In the genomic region with DNA sequence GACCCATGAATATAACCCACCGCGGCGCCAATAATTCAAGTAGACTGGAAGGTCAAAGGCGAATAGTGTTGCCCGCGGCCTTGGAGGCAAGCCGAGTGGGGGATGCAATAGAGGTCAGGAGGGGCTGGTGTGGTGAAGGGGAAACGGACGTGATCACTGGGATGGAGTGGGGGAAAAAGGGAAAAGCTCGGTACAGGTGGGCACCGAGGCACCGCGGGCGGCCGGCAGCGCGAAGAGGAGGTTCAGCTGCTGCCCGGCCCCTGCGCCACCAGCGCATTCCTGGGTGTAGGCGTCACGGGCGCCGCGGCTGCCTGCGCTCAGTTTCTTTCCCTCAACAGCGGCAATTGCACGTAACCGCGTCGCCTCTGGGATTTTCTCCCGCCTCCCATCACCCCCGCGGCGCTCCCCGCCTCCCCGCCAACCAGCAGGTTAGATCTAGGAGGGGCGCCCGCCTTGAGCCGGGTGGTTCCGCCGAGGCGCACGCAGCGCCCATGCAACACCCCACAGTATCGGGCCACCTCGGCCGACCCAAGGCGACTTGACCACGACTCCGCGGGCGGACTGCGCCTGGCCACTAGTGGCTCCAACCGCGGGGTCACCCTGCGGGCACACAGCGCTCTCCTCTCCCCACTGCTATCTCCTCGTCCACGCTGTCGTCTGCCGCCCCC, we compare ENCODE assay signal across 1 cellular context.
TF ChIP-seq lines count a peak whose summit lies in the region.

No MANE protein-coding gene starts in this region.

TF ChIP-seq in HEK293, 187 proteins besides CTCF, POLR2A, EP300 and RAD21 (continued from another document and continues in another):
- TF ChIP-seq, protein P1, sequence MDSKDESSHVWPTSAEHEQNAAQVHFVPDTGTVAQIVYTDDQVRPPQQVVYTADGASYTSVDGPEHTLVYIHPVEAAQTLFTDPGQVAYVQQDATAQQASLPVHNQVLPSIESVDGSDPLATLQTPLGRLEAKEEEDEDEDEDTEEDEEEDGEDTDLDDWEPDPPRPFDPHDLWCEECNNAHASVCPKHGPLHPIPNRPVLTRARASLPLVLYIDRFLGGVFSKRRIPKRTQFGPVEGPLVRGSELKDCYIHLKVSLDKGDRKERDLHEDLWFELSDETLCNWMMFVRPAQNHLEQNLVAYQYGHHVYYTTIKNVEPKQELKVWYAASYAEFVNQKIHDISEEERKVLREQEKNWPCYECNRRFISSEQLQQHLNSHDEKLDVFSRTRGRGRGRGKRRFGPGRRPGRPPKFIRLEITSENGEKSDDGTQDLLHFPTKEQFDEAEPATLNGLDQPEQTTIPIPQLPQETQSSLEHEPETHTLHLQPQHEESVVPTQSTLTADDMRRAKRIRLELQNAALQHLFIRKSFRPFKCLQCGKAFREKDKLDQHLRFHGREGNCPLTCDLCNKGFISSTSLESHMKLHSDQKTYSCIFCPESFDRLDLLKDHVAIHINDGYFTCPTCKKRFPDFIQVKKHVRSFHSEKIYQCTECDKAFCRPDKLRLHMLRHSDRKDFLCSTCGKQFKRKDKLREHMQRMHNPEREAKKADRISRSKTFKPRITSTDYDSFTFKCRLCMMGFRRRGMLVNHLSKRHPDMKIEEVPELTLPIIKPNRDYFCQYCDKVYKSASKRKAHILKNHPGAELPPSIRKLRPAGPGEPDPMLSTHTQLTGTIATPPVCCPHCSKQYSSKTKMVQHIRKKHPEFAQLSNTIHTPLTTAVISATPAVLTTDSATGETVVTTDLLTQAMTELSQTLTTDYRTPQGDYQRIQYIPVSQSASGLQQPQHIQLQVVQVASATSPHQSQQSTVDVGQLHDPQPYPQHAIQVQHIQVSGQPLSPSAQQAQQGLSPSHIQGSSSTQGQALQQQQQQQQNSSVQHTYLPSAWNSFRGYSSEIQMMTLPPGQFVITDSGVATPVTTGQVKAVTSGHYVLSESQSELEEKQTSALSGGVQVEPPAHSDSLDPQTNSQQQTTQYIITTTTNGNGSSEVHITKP (tag by site-specific recombination; IDR thresholded peaks at IDR 0.05) = peak; percentile 92
- TF ChIP-seq ZNF629 (tag by site-specific recombination; IDR thresholded peaks at IDR 0.05) (peak; percentile 59; the same call in 1 of the 2 replicates), ZFHX2 (tag by site-specific recombination; conservative IDR thresholded peaks at IDR 0.05) (peak; percentile 78), GLIS1 (tag by site-specific recombination; IDR thresholded peaks at IDR 0.05) (peak; percentile 84), ZBTB20 (tag by site-specific recombination; IDR thresholded peaks at IDR 0.05) (peak; percentile 38; the same call in 1 of the 2 replicates), GLIS2 (tag by site-specific recombination; IDR thresholded peaks at IDR 0.05) (peak; percentile 89), ZNF341 (tag by site-specific recombination; IDR thresholded peaks at IDR 0.05; ENCODE audit: low read depth) (peak; percentile 92), KLF16 (tag by site-specific recombination; IDR thresholded peaks at IDR 0.05) (0 out of 2 replicates have a peak, but pooled peaks have one; percentile 51), KLF9 (tag by site-specific recombination; IDR thresholded peaks at IDR 0.05; ENCODE audit: low read depth) (peak; percentile 58; the same call in 1 of the 2 replicates), SP3 (tag by site-specific recombination; IDR thresholded peaks at IDR 0.05) (no peak; the same call in 1 of the 2 replicates), KLF8 (tag by site-specific recombination; IDR thresholded peaks at IDR 0.05) (peak; percentile 65; the same call in 1 of the 2 replicates), ZNF837 (tag by site-specific recombination; IDR thresholded peaks at IDR 0.05) (0 out of 2 replicates have a peak, but pooled peaks have one; percentile 18), ZEB2 (tag by site-specific recombination; IDR thresholded peaks at IDR 0.05) (peak; percentile 85), GLI4 (tag by site-specific recombination; IDR thresholded peaks at IDR 0.05) (no peak), ZNF114 (tag by site-specific recombination; IDR thresholded peaks at IDR 0.05) (no peak), KLF1 (tag by site-specific recombination; IDR thresholded peaks at IDR 0.05) (0 out of 2 replicates have a peak, but pooled peaks have one; percentile 37), HOXD13 (CRISPR knock-in tag; IDR thresholded peaks at IDR 0.05; ENCODE audit: borderline replicate concordance) (0 out of 2 replicates have a peak, but pooled peaks have one; percentile 60), ZNF423 (tag by site-specific recombination; IDR thresholded peaks at IDR 0.05) (peak; percentile 80; the same call in 1 of the 2 replicates), EGR2 (tag by site-specific recombination; IDR thresholded peaks at IDR 0.05; ENCODE audit: low read depth) (peak; percentile 72), ZNF76 (tag by site-specific recombination; IDR thresholded peaks at IDR 0.05; ENCODE audit: borderline replicate concordance, low read depth) (peak; percentile 72; the same call in 1 of the 2 replicates), SP2 (tag by site-specific recombination; IDR thresholded peaks at IDR 0.05) (peak; percentile 86), ZNF600 (tag by site-specific recombination; IDR thresholded peaks at IDR 0.05) (0 out of 2 replicates have a peak, but pooled peaks have one; percentile 13), ZNF10 (tag by site-specific recombination; IDR thresholded peaks at IDR 0.05) (peak; percentile 41; the same call in 1 of the 2 replicates), ZNF366 (tag by site-specific recombination; conservative IDR thresholded peaks at IDR 0.05) (peak; percentile 20), SP7 (tag by site-specific recombination; IDR thresholded peaks at IDR 0.05) (peak; percentile 64; the same call in 1 of the 2 replicates), ZNF2 (tag by site-specific recombination; IDR thresholded peaks at IDR 0.05) (peak; percentile 18; the same call in 1 of the 2 replicates)
- TF ChIP-seq, protein P2, sequence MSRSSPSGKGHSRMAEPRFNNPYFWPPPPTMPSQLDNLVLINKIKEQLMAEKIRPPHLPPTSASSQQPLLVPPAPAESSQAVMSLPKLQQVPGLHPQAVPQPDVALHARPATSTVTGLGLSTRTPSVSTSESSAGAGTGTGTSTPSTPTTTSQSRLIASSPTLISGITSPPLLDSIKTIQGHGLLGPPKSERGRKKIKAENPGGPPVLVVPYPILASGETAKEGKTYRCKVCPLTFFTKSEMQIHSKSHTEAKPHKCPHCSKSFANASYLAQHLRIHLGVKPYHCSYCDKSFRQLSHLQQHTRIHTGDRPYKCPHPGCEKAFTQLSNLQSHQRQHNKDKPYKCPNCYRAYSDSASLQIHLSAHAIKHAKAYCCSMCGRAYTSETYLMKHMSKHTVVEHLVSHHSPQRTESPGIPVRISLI (tag by site-specific recombination; IDR thresholded peaks at IDR 0.05) = no peak
- TF ChIP-seq, protein P3, sequence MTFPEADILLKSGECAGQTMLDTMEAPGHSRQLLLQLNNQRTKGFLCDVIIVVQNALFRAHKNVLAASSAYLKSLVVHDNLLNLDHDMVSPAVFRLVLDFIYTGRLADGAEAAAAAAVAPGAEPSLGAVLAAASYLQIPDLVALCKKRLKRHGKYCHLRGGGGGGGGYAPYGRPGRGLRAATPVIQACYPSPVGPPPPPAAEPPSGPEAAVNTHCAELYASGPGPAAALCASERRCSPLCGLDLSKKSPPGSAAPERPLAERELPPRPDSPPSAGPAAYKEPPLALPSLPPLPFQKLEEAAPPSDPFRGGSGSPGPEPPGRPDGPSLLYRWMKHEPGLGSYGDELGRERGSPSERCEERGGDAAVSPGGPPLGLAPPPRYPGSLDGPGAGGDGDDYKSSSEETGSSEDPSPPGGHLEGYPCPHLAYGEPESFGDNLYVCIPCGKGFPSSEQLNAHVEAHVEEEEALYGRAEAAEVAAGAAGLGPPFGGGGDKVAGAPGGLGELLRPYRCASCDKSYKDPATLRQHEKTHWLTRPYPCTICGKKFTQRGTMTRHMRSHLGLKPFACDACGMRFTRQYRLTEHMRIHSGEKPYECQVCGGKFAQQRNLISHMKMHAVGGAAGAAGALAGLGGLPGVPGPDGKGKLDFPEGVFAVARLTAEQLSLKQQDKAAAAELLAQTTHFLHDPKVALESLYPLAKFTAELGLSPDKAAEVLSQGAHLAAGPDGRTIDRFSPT (tag by site-specific recombination; IDR thresholded peaks at IDR 0.05) = peak; percentile 83
- TF ChIP-seq, protein P4, sequence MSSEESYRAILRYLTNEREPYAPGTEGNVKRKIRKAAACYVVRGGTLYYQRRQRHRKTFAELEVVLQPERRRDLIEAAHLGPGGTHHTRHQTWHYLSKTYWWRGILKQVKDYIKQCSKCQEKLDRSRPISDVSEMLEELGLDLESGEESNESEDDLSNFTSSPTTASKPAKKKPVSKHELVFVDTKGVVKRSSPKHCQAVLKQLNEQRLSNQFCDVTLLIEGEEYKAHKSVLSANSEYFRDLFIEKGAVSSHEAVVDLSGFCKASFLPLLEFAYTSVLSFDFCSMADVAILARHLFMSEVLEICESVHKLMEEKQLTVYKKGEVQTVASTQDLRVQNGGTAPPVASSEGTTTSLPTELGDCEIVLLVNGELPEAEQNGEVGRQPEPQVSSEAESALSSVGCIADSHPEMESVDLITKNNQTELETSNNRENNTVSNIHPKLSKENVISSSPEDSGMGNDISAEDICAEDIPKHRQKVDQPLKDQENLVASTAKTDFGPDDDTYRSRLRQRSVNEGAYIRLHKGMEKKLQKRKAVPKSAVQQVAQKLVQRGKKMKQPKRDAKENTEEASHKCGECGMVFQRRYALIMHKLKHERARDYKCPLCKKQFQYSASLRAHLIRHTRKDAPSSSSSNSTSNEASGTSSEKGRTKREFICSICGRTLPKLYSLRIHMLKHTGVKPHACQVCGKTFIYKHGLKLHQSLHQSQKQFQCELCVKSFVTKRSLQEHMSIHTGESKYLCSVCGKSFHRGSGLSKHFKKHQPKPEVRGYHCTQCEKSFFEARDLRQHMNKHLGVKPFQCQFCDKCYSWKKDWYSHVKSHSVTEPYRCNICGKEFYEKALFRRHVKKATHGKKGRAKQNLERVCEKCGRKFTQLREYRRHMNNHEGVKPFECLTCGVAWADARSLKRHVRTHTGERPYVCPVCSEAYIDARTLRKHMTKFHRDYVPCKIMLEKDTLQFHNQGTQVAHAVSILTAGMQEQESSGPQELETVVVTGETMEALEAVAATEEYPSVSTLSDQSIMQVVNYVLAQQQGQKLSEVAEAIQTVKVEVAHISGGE (tag by site-specific recombination; conservative IDR thresholded peaks at IDR 0.05; ENCODE audit: low read depth) = 0 out of 2 replicates have a peak, but pooled peaks have one; percentile 11
- TF ChIP-seq, protein P5, sequence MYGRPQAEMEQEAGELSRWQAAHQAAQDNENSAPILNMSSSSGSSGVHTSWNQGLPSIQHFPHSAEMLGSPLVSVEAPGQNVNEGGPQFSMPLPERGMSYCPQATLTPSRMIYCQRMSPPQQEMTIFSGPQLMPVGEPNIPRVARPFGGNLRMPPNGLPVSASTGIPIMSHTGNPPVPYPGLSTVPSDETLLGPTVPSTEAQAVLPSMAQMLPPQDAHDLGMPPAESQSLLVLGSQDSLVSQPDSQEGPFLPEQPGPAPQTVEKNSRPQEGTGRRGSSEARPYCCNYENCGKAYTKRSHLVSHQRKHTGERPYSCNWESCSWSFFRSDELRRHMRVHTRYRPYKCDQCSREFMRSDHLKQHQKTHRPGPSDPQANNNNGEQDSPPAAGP (tag by site-specific recombination; IDR thresholded peaks at IDR 0.05) = peak; percentile 70; the same call in 1 of the 2 replicates
- TF ChIP-seq, protein P6, sequence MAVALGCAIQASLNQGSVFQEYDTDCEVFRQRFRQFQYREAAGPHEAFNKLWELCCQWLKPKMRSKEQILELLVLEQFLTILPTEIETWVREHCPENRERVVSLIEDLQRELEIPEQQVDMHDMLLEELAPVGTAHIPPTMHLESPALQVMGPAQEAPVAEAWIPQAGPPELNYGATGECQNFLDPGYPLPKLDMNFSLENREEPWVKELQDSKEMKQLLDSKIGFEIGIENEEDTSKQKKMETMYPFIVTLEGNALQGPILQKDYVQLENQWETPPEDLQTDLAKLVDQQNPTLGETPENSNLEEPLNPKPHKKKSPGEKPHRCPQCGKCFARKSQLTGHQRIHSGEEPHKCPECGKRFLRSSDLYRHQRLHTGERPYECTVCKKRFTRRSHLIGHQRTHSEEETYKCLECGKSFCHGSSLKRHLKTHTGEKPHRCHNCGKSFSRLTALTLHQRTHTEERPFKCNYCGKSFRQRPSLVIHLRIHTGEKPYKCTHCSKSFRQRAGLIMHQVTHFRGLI (tag by site-specific recombination; IDR thresholded peaks at IDR 0.05) = peak; percentile 48; the same call in 1 of the 2 replicates
- TF ChIP-seq, protein P7, sequence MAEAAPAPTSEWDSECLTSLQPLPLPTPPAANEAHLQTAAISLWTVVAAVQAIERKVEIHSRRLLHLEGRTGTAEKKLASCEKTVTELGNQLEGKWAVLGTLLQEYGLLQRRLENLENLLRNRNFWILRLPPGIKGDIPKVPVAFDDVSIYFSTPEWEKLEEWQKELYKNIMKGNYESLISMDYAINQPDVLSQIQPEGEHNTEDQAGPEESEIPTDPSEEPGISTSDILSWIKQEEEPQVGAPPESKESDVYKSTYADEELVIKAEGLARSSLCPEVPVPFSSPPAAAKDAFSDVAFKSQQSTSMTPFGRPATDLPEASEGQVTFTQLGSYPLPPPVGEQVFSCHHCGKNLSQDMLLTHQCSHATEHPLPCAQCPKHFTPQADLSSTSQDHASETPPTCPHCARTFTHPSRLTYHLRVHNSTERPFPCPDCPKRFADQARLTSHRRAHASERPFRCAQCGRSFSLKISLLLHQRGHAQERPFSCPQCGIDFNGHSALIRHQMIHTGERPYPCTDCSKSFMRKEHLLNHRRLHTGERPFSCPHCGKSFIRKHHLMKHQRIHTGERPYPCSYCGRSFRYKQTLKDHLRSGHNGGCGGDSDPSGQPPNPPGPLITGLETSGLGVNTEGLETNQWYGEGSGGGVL (tag by site-specific recombination; IDR thresholded peaks at IDR 0.05) = peak; percentile 38; the same call in 1 of the 2 replicates
- TF ChIP-seq, protein P8, sequence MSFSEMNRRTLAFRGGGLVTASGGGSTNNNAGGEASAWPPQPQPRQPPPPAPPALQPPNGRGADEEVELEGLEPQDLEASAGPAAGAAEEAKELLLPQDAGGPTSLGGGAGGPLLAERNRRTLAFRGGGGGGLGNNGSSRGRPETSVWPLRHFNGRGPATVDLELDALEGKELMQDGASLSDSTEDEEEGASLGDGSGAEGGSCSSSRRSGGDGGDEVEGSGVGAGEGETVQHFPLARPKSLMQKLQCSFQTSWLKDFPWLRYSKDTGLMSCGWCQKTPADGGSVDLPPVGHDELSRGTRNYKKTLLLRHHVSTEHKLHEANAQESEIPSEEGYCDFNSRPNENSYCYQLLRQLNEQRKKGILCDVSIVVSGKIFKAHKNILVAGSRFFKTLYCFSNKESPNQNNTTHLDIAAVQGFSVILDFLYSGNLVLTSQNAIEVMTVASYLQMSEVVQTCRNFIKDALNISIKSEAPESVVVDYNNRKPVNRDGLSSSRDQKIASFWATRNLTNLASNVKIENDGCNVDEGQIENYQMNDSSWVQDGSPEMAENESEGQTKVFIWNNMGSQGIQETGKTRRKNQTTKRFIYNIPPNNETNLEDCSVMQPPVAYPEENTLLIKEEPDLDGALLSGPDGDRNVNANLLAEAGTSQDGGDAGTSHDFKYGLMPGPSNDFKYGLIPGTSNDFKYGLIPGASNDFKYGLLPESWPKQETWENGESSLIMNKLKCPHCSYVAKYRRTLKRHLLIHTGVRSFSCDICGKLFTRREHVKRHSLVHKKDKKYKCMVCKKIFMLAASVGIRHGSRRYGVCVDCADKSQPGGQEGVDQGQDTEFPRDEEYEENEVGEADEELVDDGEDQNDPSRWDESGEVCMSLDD (tag by site-specific recombination; IDR thresholded peaks at IDR 0.05) = peak; percentile 34; the same call in 1 of the 2 replicates
- TF ChIP-seq, protein P9, sequence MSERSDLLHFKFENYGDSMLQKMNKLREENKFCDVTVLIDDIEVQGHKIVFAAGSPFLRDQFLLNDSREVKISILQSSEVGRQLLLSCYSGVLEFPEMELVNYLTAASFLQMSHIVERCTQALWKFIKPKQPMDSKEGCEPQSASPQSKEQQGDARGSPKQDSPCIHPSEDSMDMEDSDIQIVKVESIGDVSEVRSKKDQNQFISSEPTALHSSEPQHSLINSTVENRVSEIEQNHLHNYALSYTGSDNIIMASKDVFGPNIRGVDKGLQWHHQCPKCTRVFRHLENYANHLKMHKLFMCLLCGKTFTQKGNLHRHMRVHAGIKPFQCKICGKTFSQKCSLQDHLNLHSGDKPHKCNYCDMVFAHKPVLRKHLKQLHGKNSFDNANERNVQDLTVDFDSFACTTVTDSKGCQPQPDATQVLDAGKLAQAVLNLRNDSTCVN (tag by site-specific recombination; optimal IDR thresholded peaks at IDR 0.05) = peak; percentile 84
